14 cellular contexts compared by ENCODE assay signal in genomic region chr18:70310560-70311320, GRCh38.
"Had no signal": no experiment of that assay in that cellular context is flagged by ENCODE, and none has a peak within 500 bp of the region (broad histone marks: within the 10 kb centered on the region; RNA-seq: fewer than 3 reads in every experiment).

No MANE protein-coding gene starts in this region.

- H3K9me3 ChIP-seq: neutrophil had no signal

- FAIRE-seq: kidney had no signal

- DNase-seq: activated CD4-positive, alpha-beta memory T cell treated with anti-CD3 and anti-CD28 coated beads, Interleukin-2, amount 10 ng/mL, durations not matched to agents 7 days and 5 days; activated naive CD8-positive, alpha-beta T cell treated with anti-CD3 and anti-CD28 coated beads, Interleukin-2, amount 10 ng/mL, durations not matched to agents 7 days and 5 days; activated T-cell treated with anti-CD3 and anti-CD28 coated beads, Interleukin-2, amount 50 U/mL, for 48 hours; effector memory CD4-positive, alpha-beta T cell; kidney; midbrain; naive B cell; T-cell; T1000 had no signal

- H3K4me3 ChIP-seq: ascending aorta, lung, skin epidermis had no signal

- ATAC-seq: T-cell had no signal

- H3K27ac ChIP-seq: ascending aorta, epithelial cell of prostate, neutrophil, skin epidermis had no signal

- H3K36me3 ChIP-seq: ascending aorta, neutrophil had no signal

- H3K27me3 ChIP-seq: ascending aorta, neutrophil had no signal
